In genomic region chr14:22886500-22887259, GRCh38 we compare ENCODE assay signal across 8 cellular contexts. TPM values are rescaled to one million over a fixed set of nuclear protein-coding genes. Genes with fewer than 3 reads are reported as not detected.
DNase-seq lines count a peak whose midpoint lies in the region; ATAC-seq, FAIRE-seq and TF ChIP-seq lines count a peak whose summit lies in the region.

No MANE protein-coding gene starts in this region.

- no peak for FAIRE-seq in HTR-8/SVneo (lab: Jason Lieb, UNC)

- TF ChIP-seq CTCF in GM12875 (IDR thresholded peaks at IDR 0.05; ENCODE audit: borderline replicate concordance, insufficient read depth, low read depth, low read length) (peak; percentile 42; the same call in 1 of the 2 replicates), dorsolateral prefrontal cortex (IDR thresholded peaks at IDR 0.05 in 54 of 56, conservative IDR thresholded peaks at IDR 0.05 in 2 of 56; ENCODE audit: low read depth in 1 of 56, partially characterized antibody in 56 of 56) (peak in 1 of 56 donors; percentile 5)

- H3K27me3 ChIP-seq in dorsolateral prefrontal cortex, result no peaks in the 10 kb centered on the region

- no peak overlapping the region for H3K27ac ChIP-seq in dorsolateral prefrontal cortex

- DNase-seq in NCI-H146 (lab: John Stamatoyannopoulos, UW) (peak; percentile 83), dorsolateral prefrontal cortex (peak in 1 of 10 donors; percentile 23), lung microvascular endothelial cell (ENCODE audit: low read depth in 2 of 2) (peak; percentile 41 to 47), HTR-8/SVneo (ENCODE audit: insufficient read length, low spot score) (no peak)
- DNase-seq in activated CD4-positive, alpha-beta T cell treated with anti-CD3 and anti-CD28 coated beads for 1 hour, result peak; percentile 52
- DNase-seq in stimulated activated CD8-positive, alpha-beta memory T cell treated with anti-CD3 and anti-CD28 coated beads, Interleukin-15, amount 100 ng/mL, for 1 hour (ENCODE audit: low read depth), result peak; percentile 41

- intact Hi-C loops in dorsolateral prefrontal cortex (cut with DNase I), result no loop called here

- peak; percentile 39 for ATAC-seq in HG02610 (IDR thresholded peaks at IDR 0.05; ENCODE audit: unreplicated experiment)

- H3K4me3 ChIP-seq in GM12875 (ENCODE audit: low read depth, low read length) (peak overlapping the region; percentile 45), dorsolateral prefrontal cortex (peak overlapping the region in 58 of 59 donors; percentile 26 to 68 (median 51))

RNA-seq across cellular contexts. Expression of gene REM2, which starts 3.7 kb away (rescaled TPM):
- 1 to 10 TPM in 103 of 120 experiments, under 1 TPM in 17; 0.51 to 5.3 (median 1.6) TPM for total RNA-seq in dorsolateral prefrontal cortex
- under 0.01 TPM in 1 of 2 replicates, not detected in the other for total RNA-seq in lung microvascular endothelial cell

RNA-seq across cellular contexts. Expression of gene LRP10, which starts 15.1 kb away (rescaled TPM):
- total RNA-seq in dorsolateral prefrontal cortex, result 10 to 100 TPM; 15.6 to 75.0 (median 31.2) TPM
- 37.3 and 44.0 TPM in 2 replicates for total RNA-seq in lung microvascular endothelial cell

RNA-seq across cellular contexts. Expression of gene RBM23, which starts 32.3 kb away (rescaled TPM):
- total RNA-seq in dorsolateral prefrontal cortex (10 to 100 TPM; 54.8 to 96.7 (median 72.6) TPM), lung microvascular endothelial cell (24.0 and 37.7 TPM in 2 replicates)

RNA-seq across cellular contexts. Expression of gene PRMT5, which starts 42.5 kb away (rescaled TPM):
- 10 to 100 TPM; 35.6 to 70.9 (median 49.6) TPM for total RNA-seq in dorsolateral prefrontal cortex
- total RNA-seq in lung microvascular endothelial cell, result 35.3 and 41.9 TPM in 2 replicates

RNA-seq across cellular contexts. Expression of gene MMP14, which starts 50.3 kb away (rescaled TPM):
- 10 to 100 TPM in 49 of 120 experiments, 1 to 10 TPM in 71; 2.9 to 29.5 (median 9.1) TPM for total RNA-seq in dorsolateral prefrontal cortex
- 43.3 and 80.2 TPM in 2 replicates for total RNA-seq in lung microvascular endothelial cell
